ENCODE assay signal across 22 cellular contexts in the genomic region with DNA sequence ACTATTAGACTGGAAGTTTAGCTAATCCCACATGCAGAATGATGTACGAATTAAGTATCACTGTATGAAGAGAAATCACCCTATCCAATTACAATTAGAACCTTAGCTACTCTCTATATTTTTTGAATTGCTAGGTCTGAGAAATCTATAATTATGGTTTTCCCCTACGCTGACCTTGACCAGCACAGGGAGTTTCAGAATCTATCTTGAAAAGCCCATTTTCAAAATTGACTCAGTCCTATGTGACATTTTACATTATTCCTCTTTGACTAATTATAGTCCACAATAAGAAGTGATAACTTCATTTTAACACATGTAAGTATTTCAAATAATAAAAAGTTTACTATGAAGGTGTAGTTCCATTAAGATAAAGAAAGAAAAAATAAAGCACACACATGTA.
"Had no signal": no experiment of that assay in that cellular context is flagged by ENCODE, and none has a peak within 500 bp of the region (broad histone marks: within the 10 kb centered on the region; RNA-seq: fewer than 3 reads in every experiment).

No MANE protein-coding gene starts in this region.

- H3K4me3 ChIP-seq: left lung, lower lobe of right lung, neural progenitor cell, ovary, right atrium auricular region, sigmoid colon, skin epidermis, stomach, thoracic aorta, transverse colon had no signal

- H3K9me3 ChIP-seq: left lung, lower lobe of right lung, ovary, right atrium auricular region, sigmoid colon, stomach, thoracic aorta, transverse colon had no signal

- H3K27ac ChIP-seq: foreskin keratinocyte, left lung, lower lobe of right lung, neural progenitor cell, ovary, right atrium auricular region, sigmoid colon, skin epidermis, stomach, thoracic aorta, transverse colon had no signal

- H3K36me3 ChIP-seq: left lung, lower lobe of right lung, neural progenitor cell, ovary, right atrium auricular region, sigmoid colon, stomach, thoracic aorta, transverse colon had no signal

- H3K9ac ChIP-seq: neural progenitor cell had no signal

- H3K4me1 ChIP-seq: foreskin keratinocyte, left lung, lower lobe of right lung, neural progenitor cell, right atrium auricular region, sigmoid colon, stomach, transverse colon had no signal

- DNase-seq: effector CD4-positive, alpha-beta T cell; endodermal cell; erythroblast; foreskin keratinocyte; immature natural killer cell; left lung; lower lobe of right lung; mesenchymal stem cell; midbrain; nucleus accumbens; ovary; sigmoid colon; stimulated activated CD4-positive, alpha-beta T cell treated with anti-CD3 and anti-CD28 coated beads, Interleukin-12 subunit alpha, Interleukin-12 subunit beta, amount 100 ng/mL, for 4 hours; stimulated activated naive CD4-positive, alpha-beta T cell; stomach; substantia nigra; transverse colon had no signal

- ATAC-seq: foreskin keratinocyte; left lung; lower lobe of right lung; natural killer cell treated with Interleukin-12 subunit alpha and Interleukin-12 subunit beta and Interleukin-15 and Interleukin-18, amount 100 ng/mL, for 72 hours had no signal

- H3K27me3 ChIP-seq: foreskin keratinocyte, left lung, neural progenitor cell, ovary, right atrium auricular region, sigmoid colon, stomach, transverse colon had no signal

- H2AFZ ChIP-seq: neural progenitor cell had no signal

- H3K4me2 ChIP-seq: neural progenitor cell had no signal
